In genomic region chr5:119330367-119331183, GRCh38 we compare ENCODE assay signal across 12 cellular contexts. TPM values are rescaled to one million over a fixed set of nuclear protein-coding genes. Genes with fewer than 3 reads are reported as not detected.
A peak's percentile ranks its signal among the peaks of the same experiment; 100 is the strongest.
DNase-seq lines count a peak whose midpoint lies in the region; ATAC-seq and TF ChIP-seq lines count a peak whose summit lies in the region.
"Had no signal": no experiment of that assay in that cellular context is flagged by ENCODE, and none has a peak within 500 bp of the region (broad histone marks: within the 10 kb centered on the region; RNA-seq: fewer than 3 reads in every experiment).

No MANE protein-coding gene starts in this region.

- H3K79me1 ChIP-seq in H9 (ENCODE audit: insufficient read depth, low read depth, low read length, poor library complexity, severe bottlenecking), result no peaks in the 10 kb centered on the region

- H3K27ac ChIP-seq in H9 (ENCODE audit: insufficient read length, low read depth, low read length), result no peak overlapping the region
- H3K27ac ChIP-seq in psoas muscle, result no peak overlapping the region
- peak overlapping the region in 2 of 4 donors; percentile 44 to 66 for H3K27ac ChIP-seq in gastroesophageal sphincter
- H3K27ac ChIP-seq: parathyroid adenoma had no signal

- intact Hi-C loops in activated B cell treated with CpG ODN at 0.5 μM for 24 hours (cut with micrococcal nuclease), result loop anchor here (5.0 kb wide), 1 partner anchor 37 kb away; no protein-coding TSS in a partner anchor
- intact Hi-C loops in dendritic cell treated with granulocyte-macrophage colony-stimulating factor and Interleukin-4, amounts not matched to agents 40 ng/mL and 50 ng/mL, for 4 days (cut with micrococcal nuclease), result no loop called here
- intact Hi-C loops in psoas muscle (cut with DNase I), result no loop called here

- no peak for DNase-seq in activated B cell treated with CpG ODN at 0.5 μM for 24 hours
- peak in 2 of 3 experiments; percentile 44 to 54 for DNase-seq in stimulated activated CD4-positive, alpha-beta T cell treated with anti-CD3 and anti-CD28 coated beads, TNF-alpha, amount 100 ng/mL, for 24 hours (ENCODE audit: low read depth in 3 of 3)
- no peak for DNase-seq in H9
- no peak for DNase-seq in psoas muscle
- DNase-seq: dermis blood vessel endothelial cell, NCI-H774 had no signal

- no peak overlapping the region for H3K4me2 ChIP-seq in H9 (ENCODE audit: insufficient read depth, insufficient read length, low read length)

- H3K4me1 ChIP-seq in H9 (ENCODE audit: insufficient read depth, low read length) (no peaks in the 10 kb centered on the region; the same call in 1 of the 2 replicates), psoas muscle (no peaks in the 10 kb centered on the region), gastroesophageal sphincter (peaks cover 0 to 41% (median 15%) of the 10 kb centered on the region in 3 donors)

- no peaks in the 10 kb centered on the region for H3K9me3 ChIP-seq in H9 (ENCODE audit: control insufficient read depth, low read depth, low read length)
- no peaks in the 10 kb centered on the region for H3K9me3 ChIP-seq in psoas muscle
- no peaks in the 10 kb centered on the region for H3K9me3 ChIP-seq in gastroesophageal sphincter

- H3K18ac ChIP-seq in H9 (ENCODE audit: insufficient read length, low read depth, low read length), result no peak overlapping the region

- H3K27me3 Mint-ChIP-seq in IgD-negative memory B cell (no peaks in the 10 kb centered on the region), activated B cell treated with CpG ODN at 0.5 μM for 24 hours (no peaks in the 10 kb centered on the region), H9 (ENCODE audit: low read depth) (no peaks in the 10 kb centered on the region)
- H3K27me3 Mint-ChIP-seq in dendritic cell treated with granulocyte-macrophage colony-stimulating factor and Interleukin-4, amounts not matched to agents 40 ng/mL and 50 ng/mL, for 4 days, result no peaks in the 10 kb centered on the region

- H3K23me2 ChIP-seq in H9 (ENCODE audit: insufficient read length, low read depth, low read length, poor library complexity, severe bottlenecking), result no peaks in the 10 kb centered on the region

- no peak overlapping the region for H2BK12ac ChIP-seq in H9 (ENCODE audit: insufficient read length, low read depth, low read length)

- H3K9me3 Mint-ChIP-seq in IgD-negative memory B cell (no peaks in the 10 kb centered on the region), activated B cell treated with CpG ODN at 0.5 μM for 24 hours (no peaks in the 10 kb centered on the region), H9 (no peaks in the 10 kb centered on the region)
- H3K9me3 Mint-ChIP-seq in dendritic cell treated with granulocyte-macrophage colony-stimulating factor and Interleukin-4, amounts not matched to agents 40 ng/mL and 50 ng/mL, for 4 days, result no peaks in the 10 kb centered on the region
- H3K9me3 Mint-ChIP-seq: WTC11 had no signal

- H2BK120ac ChIP-seq in H9 (ENCODE audit: low read depth, low read length, poor library complexity, severe bottlenecking), result no peak overlapping the region

- H3K4me3 ChIP-seq in psoas muscle (no peak overlapping the region), gastroesophageal sphincter (no peak overlapping the region)

- no peak overlapping the region for H4K8ac ChIP-seq in H9 (replicated peaks; ENCODE audit: insufficient read length, low read depth, low read length)

- H3K79me2 ChIP-seq in H9 (ENCODE audit: insufficient read depth, low read length), result no peaks in the 10 kb centered on the region
- H3K79me2 ChIP-seq: parathyroid adenoma had no signal

- TF ChIP-seq POLR2A in gastroesophageal sphincter (IDR thresholded peaks at IDR 0.05), result no peak

- H3K27me3 ChIP-seq in H9 (ENCODE audit: insufficient read depth, low read length), result no peaks in the 10 kb centered on the region
- H3K27me3 ChIP-seq in psoas muscle (ENCODE audit: insufficient read depth in 3 of 3, low read length in 2 of 3), result no peaks in the 10 kb centered on the region
- H3K27me3 ChIP-seq in gastroesophageal sphincter, result no peaks in the 10 kb centered on the region

- POLR2A ChIA-PET in activated B cell treated with CpG ODN at 0.5 μM for 24 hours (lab: Charles Lee), result interaction anchor here (0.5 to 2.7 kb wide), 4 partner anchors 11 to 82 kb away, joined by 3 to 16 read pairs (median 3); no protein-coding TSS in a partner anchor

- no peak overlapping the region for H4K5ac ChIP-seq in H9 (ENCODE audit: insufficient read length, low read depth, low read length)

- H3K4ac ChIP-seq in H9 (ENCODE audit: low read depth, low read length), result no peak overlapping the region

- no peak for TF ChIP-seq CTCF in activated B cell treated with CpG ODN at 0.5 μM for 24 hours (IDR thresholded peaks at IDR 0.05)
- no peak for TF ChIP-seq CTCF in H9 (conservative IDR thresholded peaks at IDR 0.05)
- no peak for TF ChIP-seq CTCF in psoas muscle (IDR thresholded peaks at IDR 0.05)
- TF ChIP-seq CTCF in gastroesophageal sphincter (IDR thresholded peaks at IDR 0.05), result no peak

- no peak for TF ChIP-seq EP300 in gastroesophageal sphincter (IDR thresholded peaks at IDR 0.05)

- no peak overlapping the region for H3K14ac ChIP-seq in H9 (ENCODE audit: insufficient read depth, low read length)

- CTCF ChIA-PET in activated B cell treated with CpG ODN at 0.5 μM for 24 hours (lab: Charles Lee), result interaction anchor here (0.7 to 1.7 kb wide), 4 partner anchors 10 to 105 kb away, joined by 3 to 4 read pairs (median 4); no protein-coding TSS in a partner anchor

- H2AK5ac ChIP-seq in H9 (ENCODE audit: insufficient read length, low read length), result no peak overlapping the region

- WGBS in H9 (ENCODE audit: extremely low coverage, insufficient read length, low lambda C conversion rate), result no CpG with 5 or more reads among the region's 9 CpGs
- WGBS in psoas muscle, 3 donors, result 90 to 94% (median 91%) methylated on average over 9 of the region's 9 CpGs
- WGBS in gastroesophageal sphincter (ENCODE audit: low coverage in 1 of 2), 2 donors, result 83 to 87% methylated on average over 1 to 7 of the region's 9 CpGs

- no peak overlapping the region for H2BK15ac ChIP-seq in H9 (ENCODE audit: low read depth, low read length)

- no peak overlapping the region for H4K91ac ChIP-seq in H9 (ENCODE audit: insufficient read length, low read depth, low read length)

- H3K4me1 Mint-ChIP-seq in IgD-negative memory B cell (peaks cover 59 to 71% (median 64%) of the 10 kb centered on the region in 3 donors), activated B cell treated with CpG ODN at 0.5 μM for 24 hours (peaks cover 97% of the 10 kb centered on the region), H9 (peaks cover 42 to 45% of the 10 kb centered on the region in 2 experiments)
- H3K4me1 Mint-ChIP-seq in dendritic cell treated with granulocyte-macrophage colony-stimulating factor and Interleukin-4, amounts not matched to agents 40 ng/mL and 50 ng/mL, for 4 days (ENCODE audit: low read depth), result peaks cover 85% of the 10 kb centered on the region

- H3T11ph ChIP-seq in H9 (ENCODE audit: low read length), result no peak overlapping the region

- H2AFZ ChIP-seq in H9 (ENCODE audit: low read length), result no peak overlapping the region
- H2AFZ ChIP-seq: parathyroid adenoma had no signal

- H3K4me3 Mint-ChIP-seq in IgD-negative memory B cell (peak overlapping the region in 3 of 4 donors; percentile 41 to 76 (median 60)), activated B cell treated with CpG ODN at 0.5 μM for 24 hours (no peak overlapping the region), H9 (no peak overlapping the region)
- H3K4me3 Mint-ChIP-seq in dendritic cell treated with granulocyte-macrophage colony-stimulating factor and Interleukin-4, amounts not matched to agents 40 ng/mL and 50 ng/mL, for 4 days, result no peak overlapping the region
- H3K4me3 Mint-ChIP-seq: WTC11 had no signal

- H4K20me1 ChIP-seq in H9 (ENCODE audit: control insufficient read depth, insufficient read depth, insufficient read length), result no peaks in the 10 kb centered on the region

- H3K36me3 ChIP-seq in psoas muscle (ENCODE audit: insufficient read depth in 1 of 2, low read depth in 1 of 2), result no peaks in the 10 kb centered on the region
- no peaks in the 10 kb centered on the region for H3K36me3 ChIP-seq in gastroesophageal sphincter

- H3K27ac Mint-ChIP-seq in IgD-negative memory B cell (peak overlapping the region; percentile 86 to 95 (median 88)), activated B cell treated with CpG ODN at 0.5 μM for 24 hours (peak overlapping the region; percentile 71), H9 (no peak overlapping the region)
- peak overlapping the region; percentile 33 for H3K27ac Mint-ChIP-seq in dendritic cell treated with granulocyte-macrophage colony-stimulating factor and Interleukin-4, amounts not matched to agents 40 ng/mL and 50 ng/mL, for 4 days
- H3K27ac Mint-ChIP-seq: WTC11 had no signal

- no peak overlapping the region for H3K23ac ChIP-seq in H9 (ENCODE audit: insufficient read length, low read depth, low read length)

- no peak overlapping the region for H2BK20ac ChIP-seq in H9 (ENCODE audit: low read depth, low read length, poor library complexity, severe bottlenecking)

- H3K36me3 Mint-ChIP-seq in IgD-negative memory B cell (no peaks in the 10 kb centered on the region), activated B cell treated with CpG ODN at 0.5 μM for 24 hours (ENCODE audit: low read depth) (peaks cover 7% of the 10 kb centered on the region), H9 (ENCODE audit: insufficient read depth in 1 of 3, low read depth in 3 of 3) (no peaks in the 10 kb centered on the region)
- H3K36me3 Mint-ChIP-seq in dendritic cell treated with granulocyte-macrophage colony-stimulating factor and Interleukin-4, amounts not matched to agents 40 ng/mL and 50 ng/mL, for 4 days (ENCODE audit: low read depth), result peaks cover 20% of the 10 kb centered on the region
- H3K36me3 Mint-ChIP-seq: WTC11 had no signal

- no peak for ATAC-seq in activated B cell treated with CpG ODN at 0.5 μM for 24 hours (ENCODE audit: low read depth)
- no peak for ATAC-seq in psoas muscle
- ATAC-seq in gastroesophageal sphincter, result no peak
- no peak for ATAC-seq in GM21576 (IDR thresholded peaks at IDR 0.05; ENCODE audit: unreplicated experiment)
- ATAC-seq: WTC11 had no signal

- no peak overlapping the region for H3K56ac ChIP-seq in H9 (ENCODE audit: insufficient read length, low read depth, low read length)

- no peak overlapping the region for H2BK5ac ChIP-seq in H9 (ENCODE audit: insufficient read length, low read length)

- H3K9ac ChIP-seq in H9 (ENCODE audit: extremely low read depth, insufficient read length, low read length), result no peak overlapping the region
- H3K9ac ChIP-seq: parathyroid adenoma had no signal

RNA-seq across cellular contexts. Expression of gene TNFAIP8, which starts 25.2 kb away (rescaled TPM):
- polyA plus RNA-seq in IgD-negative memory B cell (285 TPM), psoas muscle (1 to 10 TPM; 1.2 to 1.6 (median 1.5) TPM)
- total RNA-seq in activated B cell treated with CpG ODN at 0.5 μM for 24 hours (135 and 149 TPM in 2 replicates), H9 (2021) (7.3 and 8.1 TPM in 2 replicates), psoas muscle (1 to 10 TPM in 3 of 4 donors, under 1 TPM in 1; 0.73 to 2.5 (median 2.1) TPM), gastroesophageal sphincter (10 to 100 TPM; 25.4 to 76.7 (median 31.6) TPM)

Comparison
In these comparisons a context has a peak if more than half of its experiments do, and no peak if none do; other contexts are left out.
1. H3K27ac Mint-ChIP-seq: peak in IgD-negative memory B cell (3 of 3), activated B cell treated with CpG ODN at 0.5 μM for 24 hours (single experiment) and dendritic cell treated with granulocyte-macrophage colony-stimulating factor and Interleukin-4, amounts not matched to agents 40 ng/mL and 50 ng/mL, for 4 days (single experiment); none in H9 (0 of 3).
2. H3K4me3 Mint-ChIP-seq: peak in IgD-negative memory B cell (3 of 4); none in activated B cell treated with CpG ODN at 0.5 μM for 24 hours (single experiment), dendritic cell treated with granulocyte-macrophage colony-stimulating factor and Interleukin-4, amounts not matched to agents 40 ng/mL and 50 ng/mL, for 4 days (single experiment) and H9 (0 of 2).
3. DNase-seq: peak in stimulated activated CD4-positive, alpha-beta T cell treated with anti-CD3 and anti-CD28 coated beads, TNF-alpha, amount 100 ng/mL, for 24 hours (2 of 3); none in activated B cell treated with CpG ODN at 0.5 μM for 24 hours (single experiment), H9 (single experiment) and psoas muscle (0 of 2).